In the genomic region with DNA sequence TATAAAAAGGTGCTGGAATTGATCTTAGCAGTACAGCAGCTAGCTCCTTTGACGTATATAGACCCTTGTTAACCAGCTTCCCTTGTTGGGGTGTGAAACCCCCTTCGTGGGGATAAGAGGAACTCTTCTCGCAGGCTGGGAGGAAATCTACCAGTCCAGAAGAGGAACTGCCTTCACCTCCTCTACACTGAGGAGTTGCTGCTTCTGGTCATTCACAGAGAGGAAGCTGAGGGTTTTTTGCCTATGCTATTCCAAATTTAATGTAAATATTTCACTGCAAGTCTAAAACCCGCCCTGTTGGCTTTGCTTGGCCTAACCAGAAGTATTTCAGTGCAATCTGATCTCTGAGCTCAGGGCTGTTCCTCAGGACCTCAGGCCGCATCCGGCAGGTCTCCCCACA, we compare ENCODE assay signal across 13 cellular contexts.
A peak's percentile ranks its signal among the peaks of the same experiment; 100 is the strongest.
DNase-seq lines count a peak whose midpoint lies in the region; TF ChIP-seq lines count a peak whose summit lies in the region.
"Had no signal": no experiment of that assay in that cellular context is flagged by ENCODE, and none has a peak within 500 bp of the region (broad histone marks: within the 10 kb centered on the region; RNA-seq: fewer than 3 reads in every experiment).

No MANE protein-coding gene starts in this region.

- no peak for TF ChIP-seq POLR2A in sigmoid colon (IDR thresholded peaks at IDR 0.05)
- TF ChIP-seq POLR2A in stomach (IDR thresholded peaks at IDR 0.05) = no peak

- no peaks in the 10 kb centered on the region for H3K27me3 ChIP-seq in sigmoid colon
- no peaks in the 10 kb centered on the region for H3K27me3 ChIP-seq in stomach

- H3K4me3 Mint-ChIP-seq in dendritic cell treated with granulocyte-macrophage colony-stimulating factor and Interleukin-4, amounts not matched to agents 40 ng/mL and 50 ng/mL, for 4 days = no peak overlapping the region
- H3K4me3 Mint-ChIP-seq: activated naive CD8-positive, alpha-beta T cell treated with anti-CD3 and anti-CD28 coated beads, Interleukin-2, amount 50 U/mL, for 24 hours; naive thymus-derived CD8-positive, alpha-beta T cell had no signal

- intact Hi-C loops in dendritic cell treated with granulocyte-macrophage colony-stimulating factor and Interleukin-4, amounts not matched to agents 40 ng/mL and 50 ng/mL, for 4 days (cut with micrococcal nuclease) = loop anchor here (5.0 kb wide), 2 partner anchors 41 to 106 kb away; no protein-coding TSS in a partner anchor
- intact Hi-C loops in sigmoid colon (cut with DNase I) = no loop called here
- intact Hi-C loops in stomach (cut with DNase I; ENCODE audit: low total_unique reads) = no loop called here

- H3K27ac ChIP-seq in sigmoid colon (no peak overlapping the region), stomach (no peak overlapping the region)
- H3K27ac ChIP-seq: prostate gland had no signal

- no peaks in the 10 kb centered on the region for H3K36me3 Mint-ChIP-seq in dendritic cell treated with granulocyte-macrophage colony-stimulating factor and Interleukin-4, amounts not matched to agents 40 ng/mL and 50 ng/mL, for 4 days (ENCODE audit: low read depth)
- H3K36me3 Mint-ChIP-seq: naive thymus-derived CD8-positive, alpha-beta T cell had no signal

- WGBS in sigmoid colon, 2 donors = 59 to 64% methylated on average over 6 of the region's 6 CpGs
- 56 to 78% (median 61%) methylated on average over 6 of the region's 6 CpGs for WGBS in stomach, 5 donors

- no peaks in the 10 kb centered on the region for H3K9me3 Mint-ChIP-seq in dendritic cell treated with granulocyte-macrophage colony-stimulating factor and Interleukin-4, amounts not matched to agents 40 ng/mL and 50 ng/mL, for 4 days
- H3K9me3 Mint-ChIP-seq: activated naive CD8-positive, alpha-beta T cell treated with anti-CD3 and anti-CD28 coated beads, Interleukin-2, amount 50 U/mL, for 24 hours had no signal

- peak overlapping the region; percentile 80 for H3K27ac Mint-ChIP-seq in dendritic cell treated with granulocyte-macrophage colony-stimulating factor and Interleukin-4, amounts not matched to agents 40 ng/mL and 50 ng/mL, for 4 days
- H3K27ac Mint-ChIP-seq: activated naive CD8-positive, alpha-beta T cell treated with anti-CD3 and anti-CD28 coated beads, Interleukin-2, amount 50 U/mL, for 24 hours; naive thymus-derived CD8-positive, alpha-beta T cell had no signal

- peak; percentile 44 for DNase-seq in GF-D8 (lab: John Stamatoyannopoulos, UW)
- peak; percentile 90 for DNase-seq in NOMO-1 treated with DMSO at 0.1 percent for 48 hours (lab: John Stamatoyannopoulos, UW; ENCODE audit: unreplicated experiment)
- peak; percentile 41 for DNase-seq in sigmoid colon
- no peak for DNase-seq in D341Med (ENCODE audit: low spot score)
- no peak for DNase-seq in stomach
- DNase-seq in NCI-H345 treated with DMSO at 0.1 percent for 48 hours (lab: John Stamatoyannopoulos, UW; ENCODE audit: unreplicated experiment) = no peak
- DNase-seq: activated naive CD8-positive, alpha-beta T cell treated with anti-CD3 and anti-CD28 coated beads, Interleukin-2, amount 50 U/mL, for 24 hours; activated T-cell treated with anti-CD3 and anti-CD28 coated beads, Interleukin-2, amount 50 U/mL, for 48 hours; effector CD8-positive, alpha-beta T cell; naive thymus-derived CD8-positive, alpha-beta T cell; NCI-H2029 treated with DMSO at 0.1 percent for 48 hours had no signal

- H3K36me3 ChIP-seq in sigmoid colon = no peaks in the 10 kb centered on the region
- no peaks in the 10 kb centered on the region for H3K36me3 ChIP-seq in stomach
- H3K36me3 ChIP-seq: prostate gland had no signal

- H3K4me1 Mint-ChIP-seq in dendritic cell treated with granulocyte-macrophage colony-stimulating factor and Interleukin-4, amounts not matched to agents 40 ng/mL and 50 ng/mL, for 4 days (ENCODE audit: low read depth) = peaks cover 86% of the 10 kb centered on the region

- no peaks in the 10 kb centered on the region for H3K9me3 ChIP-seq in sigmoid colon
- H3K9me3 ChIP-seq in stomach = no peaks in the 10 kb centered on the region
- H3K9me3 ChIP-seq: prostate gland had no signal

- peaks cover 7% of the 10 kb centered on the region for H3K27me3 Mint-ChIP-seq in dendritic cell treated with granulocyte-macrophage colony-stimulating factor and Interleukin-4, amounts not matched to agents 40 ng/mL and 50 ng/mL, for 4 days
- H3K27me3 Mint-ChIP-seq: activated naive CD8-positive, alpha-beta T cell treated with anti-CD3 and anti-CD28 coated beads, Interleukin-2, amount 50 U/mL, for 24 hours had no signal

- no peak for TF ChIP-seq EP300 in sigmoid colon (IDR thresholded peaks at IDR 0.05)
- no peak for TF ChIP-seq EP300 in stomach (IDR thresholded peaks at IDR 0.05)

- no peak overlapping the region for H3K4me3 ChIP-seq in sigmoid colon
- no peak overlapping the region for H3K4me3 ChIP-seq in stomach
- H3K4me3 ChIP-seq: prostate gland had no signal

- peaks cover 0 to 30% (median 23%) of the 10 kb centered on the region in 4 donors for H3K4me1 ChIP-seq in sigmoid colon
- H3K4me1 ChIP-seq in stomach = peaks cover 0 to 45% (median 20%) of the 10 kb centered on the region in 4 donors
- H3K4me1 ChIP-seq: prostate gland had no signal

- TF ChIP-seq CTCF in sigmoid colon (IDR thresholded peaks at IDR 0.05) (no peak), stomach (IDR thresholded peaks at IDR 0.05) (no peak)

Comparison
In these comparisons a context has a peak if more than half of its experiments do, and no peak if none do; other contexts are left out.
1. DNase-seq: peak in GF-D8 (single experiment), NOMO-1 treated with DMSO at 0.1 percent for 48 hours (single experiment) and sigmoid colon (single experiment); none in D341Med (single experiment), stomach (single experiment) and NCI-H345 treated with DMSO at 0.1 percent for 48 hours (single experiment).